Comparison of ENCODE assay signal across 16 cellular contexts in the genomic region with DNA sequence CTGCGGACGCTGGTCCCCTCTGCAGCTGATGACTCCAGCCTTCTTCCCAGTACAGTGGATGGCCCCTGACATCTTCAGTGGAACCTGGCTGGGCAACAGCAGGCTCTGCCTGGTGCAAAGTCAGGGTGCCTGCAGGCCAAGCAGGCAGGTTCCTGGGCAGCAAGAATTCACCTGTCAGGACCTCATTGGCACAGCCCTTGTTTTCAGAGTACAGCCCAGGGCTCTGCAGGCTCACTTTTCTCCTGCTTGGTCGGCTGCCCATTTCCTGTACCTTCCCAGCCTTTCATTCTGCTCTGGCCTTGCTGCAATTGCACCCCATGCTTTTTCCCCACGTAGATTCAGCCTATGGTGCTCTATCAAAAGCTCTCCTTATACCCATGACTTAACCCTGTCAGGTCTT. TPM values are rescaled to one million over a fixed set of nuclear protein-coding genes. Genes with fewer than 3 reads are reported as not detected.
A peak's percentile ranks its signal among the peaks of the same experiment; 100 is the strongest.
DNase-seq lines count a peak whose midpoint lies in the region; ATAC-seq lines count a peak whose summit lies in the region.
"Had no signal": no experiment of that assay in that cellular context is flagged by ENCODE, and none has a peak within 500 bp of the region (broad histone marks: within the 10 kb centered on the region; RNA-seq: fewer than 3 reads in every experiment).

No MANE protein-coding gene starts in this region.

- H2BK5ac ChIP-seq in trophoblast cell (ENCODE audit: low read depth, low read length, poor library complexity) = peak overlapping the region; percentile 75

- H3K23ac ChIP-seq in trophoblast cell (ENCODE audit: low read length) = no peak overlapping the region

- DNase-seq in NCI-H2196 (lab: John Stamatoyannopoulos, UW; ENCODE audit: unreplicated experiment) (peak; percentile 1), NCI-H2196 treated with DMSO at 0.1 percent for 48 hours (lab: John Stamatoyannopoulos, UW; ENCODE audit: unreplicated experiment) (no peak), trophoblast cell (no peak), 8988T (no peak)
- DNase-seq: AML-193; Caco-2; CD8-positive, alpha-beta memory T cell; GF-D8 had no signal

- peak overlapping the region; percentile 9 for H2BK120ac ChIP-seq in trophoblast cell (ENCODE audit: insufficient read depth, low read length, poor library complexity)

- peak overlapping the region; percentile 82 for H2BK12ac ChIP-seq in trophoblast cell (ENCODE audit: low read length)

- H4K12ac ChIP-seq in trophoblast cell (ENCODE audit: low read depth, low read length) = no peak overlapping the region

- H3K79me1 ChIP-seq in trophoblast cell (ENCODE audit: low read length) = peaks cover 38% of the 10 kb centered on the region

- H3K4me1 ChIP-seq in trophoblast cell (ENCODE audit: control insufficient read depth in 1 of 2, insufficient read depth in 2 of 2, low read length in 2 of 2) = peaks cover 15 to 29% of the 10 kb centered on the region in 2 experiments
- H3K4me1 ChIP-seq: Caco-2, HAP-1 had no signal

- H3K27ac ChIP-seq in trophoblast cell (ENCODE audit: low read depth, low read length) = no peak overlapping the region
- H3K27ac ChIP-seq: 22Rv1, BLaER1 had no signal

- no peak overlapping the region for H3K4ac ChIP-seq in trophoblast cell (ENCODE audit: low read depth, low read length)

- H3K18ac ChIP-seq in trophoblast cell (ENCODE audit: low read length) = no peak overlapping the region

- no peak overlapping the region for H3K4me3 ChIP-seq in trophoblast cell (ENCODE audit: low read depth, low read length)
- H3K4me3 ChIP-seq: BLaER1, HAP-1 had no signal

- H3K4me2 ChIP-seq in trophoblast cell (ENCODE audit: low read length) = no peak overlapping the region
- H3K4me2 ChIP-seq: BLaER1 had no signal

- no peak overlapping the region for H4K8ac ChIP-seq in trophoblast cell (ENCODE audit: low read depth, low read length)

- no peaks in the 10 kb centered on the region for H3K9me3 ChIP-seq in trophoblast cell (ENCODE audit: insufficient read depth, low read depth, low read length)
- H3K9me3 ChIP-seq: BLaER1, Caco-2, HAP-1 had no signal

- no peaks in the 10 kb centered on the region for H3K27me3 ChIP-seq in trophoblast cell (ENCODE audit: insufficient read depth, low read length)
- H3K27me3 ChIP-seq: BLaER1 had no signal

- no peak overlapping the region for H2AFZ ChIP-seq in trophoblast cell (ENCODE audit: insufficient read depth, low read length, poor library complexity)

- no CpG with 5 or more reads among the region's 4 CpGs for WGBS in trophoblast cell (ENCODE audit: extremely low coverage, insufficient coverage, insufficient read length)

- no peak overlapping the region for H3K14ac ChIP-seq in trophoblast cell (ENCODE audit: low read length)

- ATAC-seq in esophagus mucosa (peak; percentile 55), HG03175 (IDR thresholded peaks at IDR 0.05; ENCODE audit: unreplicated experiment) (no peak), HG03520 (IDR thresholded peaks at IDR 0.05; ENCODE audit: unreplicated experiment) (no peak)
- ATAC-seq: HepG2 had no signal

- no peaks in the 10 kb centered on the region for H3K36me3 ChIP-seq in trophoblast cell (ENCODE audit: control insufficient read depth in 1 of 2, insufficient read depth in 2 of 2, low read length in 2 of 2)
- H3K36me3 ChIP-seq: BLaER1, HAP-1 had no signal

- H2AK5ac ChIP-seq in trophoblast cell (ENCODE audit: low read length) = peak overlapping the region; percentile 89

- no peak overlapping the region for H3K9ac ChIP-seq in trophoblast cell (ENCODE audit: low read length)
- H3K9ac ChIP-seq: BLaER1 had no signal

- no peaks in the 10 kb centered on the region for H3K79me2 ChIP-seq in trophoblast cell (ENCODE audit: control insufficient read depth, insufficient read depth, low read length, poor library complexity)

- peak overlapping the region; percentile 84 for H4K91ac ChIP-seq in trophoblast cell (ENCODE audit: low read depth, low read length)

RNA-seq across cellular contexts. Expression of a gene that starts 56.0 kb away (rescaled TPM):
- total RNA-seq in esophagus mucosa = not detected
- polyA plus RNA-seq in trophoblast cell (2013) = 0.06 and 0.07 TPM in 2 replicates
- total RNA-seq: Caco-2; CD8-positive, alpha-beta memory T cell; H1; HepG2 had no signal
- polyA plus RNA-seq: CD8-positive, alpha-beta memory T cell; H1; HepG2 had no signal
